ENCODE assay signal across 25 cellular contexts in genomic region chr1:111908222-111908621, GRCh38.
"Had no signal": no experiment of that assay in that cellular context is flagged by ENCODE, and none has a peak within 500 bp of the region (broad histone marks: within the 10 kb centered on the region; RNA-seq: fewer than 3 reads in every experiment).

No MANE protein-coding gene starts in this region.

- H3K27ac ChIP-seq: coronary artery, epithelial cell of prostate, esophagus squamous epithelium, gastrocnemius medialis, heart right ventricle, lower lobe of right lung had no signal

- H3K4me1 Mint-ChIP-seq: mesothelial cell of epicardium had no signal

- H3K36me3 ChIP-seq: esophagus squamous epithelium, gastrocnemius medialis, heart right ventricle, lower lobe of right lung had no signal

- H3K4me3 Mint-ChIP-seq: mesothelial cell of epicardium, naive B cell had no signal

- H3K4me3 ChIP-seq: coronary artery, dorsolateral prefrontal cortex, esophagus squamous epithelium, gastrocnemius medialis, heart right ventricle, lower lobe of right lung, mucosa of descending colon had no signal

- H3K9me3 Mint-ChIP-seq: mesothelial cell of epicardium had no signal

- FAIRE-seq: colon, endometrium, islet of Langerhans, keratinocyte had no signal

- ATAC-seq: esophagus mucosa, gastrocnemius medialis, heart right ventricle, left cardiac atrium, left ventricle myocardium superior, lower lobe of right lung, mucosa of descending colon had no signal

- H3K36me3 Mint-ChIP-seq: mesothelial cell of epicardium, naive B cell had no signal

- H3K27me3 ChIP-seq: dorsolateral prefrontal cortex, gastrocnemius medialis had no signal

- H3K27ac Mint-ChIP-seq: mesothelial cell of epicardium, naive B cell had no signal

- H3K4me1 ChIP-seq: lower lobe of right lung had no signal

- DNase-seq: dermis blood vessel endothelial cell; dorsolateral prefrontal cortex; effector CD4-positive, alpha-beta T cell; effector memory CD4-positive, alpha-beta T cell; erythroblast; esophagus squamous epithelium; foreskin fibroblast; foreskin melanocyte; gastrocnemius medialis; heart right ventricle; hippocampal formation; left cardiac atrium; left ventricle myocardium superior; lower lobe of right lung; mesenchymal stem cell; mucosa of descending colon; naive B cell had no signal

- H3K9me3 ChIP-seq: esophagus squamous epithelium, gastrocnemius medialis, heart right ventricle, lower lobe of right lung, mucosa of descending colon had no signal
